Comparison of ENCODE assay signal across 9 cellular contexts in genomic region chrX:138191998-138192397, GRCh38.
DNase-seq lines count a peak whose midpoint lies in the region; ATAC-seq, FAIRE-seq and TF ChIP-seq lines count a peak whose summit lies in the region.
"Had no signal": no experiment of that assay in that cellular context is flagged by ENCODE, and none has a peak within 500 bp of the region (broad histone marks: within the 10 kb centered on the region; RNA-seq: fewer than 3 reads in every experiment).

No MANE protein-coding gene starts in this region.

- POLR2A ChIA-PET in GM12878 (lab: Charles Lee), result no interaction called here

- 91% methylated on average over 1 of the region's 1 CpG for WGBS in GM12878 (ENCODE audit: insufficient coverage, insufficient replicate concordance, low lambda C conversion rate, missing lambda C conversion rate)
- WGBS in esophagus squamous epithelium, 2 donors, result 0 to 38% methylated on average over 1 of the region's 1 CpG

- no peak overlapping the region for H2AFZ ChIP-seq in GM12878 (ENCODE audit: control insufficient read depth, low read depth, low read length)

- SMC1A ChIA-PET in GM12878 (lab: Charles Lee; ENCODE audit: uncharacterized antibody, unreplicated experiment), result interaction anchor here (1.0 to 1.2 kb wide), 2 partner anchors 17 to 558 kb away, joined by 3 read pairs; no protein-coding TSS in a partner anchor

- BruUV-seq in GM12878 (replicated peaks; lab: Mats Ljungman, UMichigan), result no TSS peak

- peak; percentile 38 for DNase-seq in ELF-1 (ENCODE audit: low read depth, low spot score)
- peak; percentile 6 for DNase-seq in HK-2 (ENCODE audit: unreplicated experiment)
- no peak for DNase-seq in GM12878 (ENCODE audit: low read depth, low spot score)
- DNase-seq in myocyte (ENCODE audit: low read depth), result peak; percentile 20
- no peak for DNase-seq in T1000 (lab: John Stamatoyannopoulos, UW)
- no peak for DNase-seq in urothelium cell line (ENCODE audit: low spot score)
- DNase-seq in esophagus squamous epithelium (lab: John Stamatoyannopoulos, UW), result no peak

- no peak overlapping the region for H3K27ac ChIP-seq in GM12878 (ENCODE audit: control insufficient read depth, insufficient read depth)
- no peak overlapping the region for H3K27ac ChIP-seq in esophagus squamous epithelium

- ATAC-seq in GM12878 (peak; percentile 55; the same call in 2 of the 3 replicates), GM18520 (IDR thresholded peaks at IDR 0.05; ENCODE audit: unreplicated experiment) (no peak)
- ATAC-seq: activated CD4-positive, CD25-positive, alpha-beta regulatory T cell treated with anti-CD3 and anti-CD28 coated beads, Interleukin-2, amount 50 U/mL, for 24 hours had no signal

- CTCF ChIA-PET in GM12878 (lab: Yijun Ruan, JAX), result interaction anchor here (0.7 to 2.4 kb wide), 4 partner anchors 545 to 556 kb away, joined by 3 to 13 read pairs (median 3); no protein-coding TSS in a partner anchor

- TF ChIP-seq CTCF in GM12878 (IDR thresholded peaks at IDR 0.05 in 2 of 3, conservative IDR thresholded peaks at IDR 0.05 in 1 of 3; ENCODE audit: control insufficient read depth in 2 of 3, extremely low read depth in 1 of 3, insufficient read depth in 1 of 3, low read depth in 3 of 3, low read length in 3 of 3) (peak; percentile 39 to 47 (median 47); a peak in 5 of 6 replicates), esophagus squamous epithelium (IDR thresholded peaks at IDR 0.05) (peak in 3 of 6 experiments; percentile 15 to 20 (median 19))

- H3K4me2 ChIP-seq in GM12878 (ENCODE audit: control insufficient read depth, insufficient read depth), result no peak overlapping the region

- H3K27me3 ChIP-seq in GM12878 (replicated peaks in 1 of 2; ENCODE audit: control insufficient read depth in 2 of 2, insufficient read depth in 2 of 2, low read length in 1 of 2) (no peaks in the 10 kb centered on the region), esophagus squamous epithelium (no peaks in the 10 kb centered on the region)

- TF ChIP-seq EP300 in GM12878 (IDR thresholded peaks at IDR 0.05; ENCODE audit: borderline replicate concordance in 1 of 2, control insufficient read depth in 1 of 2, low read depth in 2 of 2, low read length in 2 of 2), result no peak

- in situ Hi-C loops in GM12878 (cut with MboI), result loop anchor here (10.0 kb wide), 1 partner anchor 553 kb away; no protein-coding TSS in a partner anchor

- peak; percentile 69 for TF ChIP-seq RAD21 in GM12878 (IDR thresholded peaks at IDR 0.05; ENCODE audit: insufficient read depth, low read depth, low read length)

- intact Hi-C loops in GM12878 (cut with micrococcal nuclease; ENCODE audit: unreplicated experiment) (loop anchor here (1.0 kb wide), 1 partner anchor 553 kb away; no protein-coding TSS in a partner anchor), esophagus squamous epithelium (cut with DNase I) (loop anchor here (10.0 kb wide), 1 partner anchor 553 kb away; no protein-coding TSS in a partner anchor)

- no peak overlapping the region for H3K9ac ChIP-seq in GM12878 (ENCODE audit: control insufficient read depth, insufficient read depth, low read length)

- H4K20me1 ChIP-seq in GM12878 (ENCODE audit: control insufficient read depth, insufficient read depth), result no peaks in the 10 kb centered on the region

- no peaks in the 10 kb centered on the region for H3K79me2 ChIP-seq in GM12878 (ENCODE audit: control insufficient read depth, insufficient read depth, low read length)

- H3K4me1 ChIP-seq in GM12878 (ENCODE audit: control insufficient read depth, insufficient read depth, low read length), result no peaks in the 10 kb centered on the region
- no peaks in the 10 kb centered on the region for H3K4me1 ChIP-seq in esophagus squamous epithelium

- H3K9me3 ChIP-seq in GM12878 (replicated peaks; ENCODE audit: control insufficient read depth, insufficient read depth, low read length), result no peaks in the 10 kb centered on the region
- no peaks in the 10 kb centered on the region for H3K9me3 ChIP-seq in esophagus squamous epithelium

- no peak overlapping the region for H3K4me3 ChIP-seq in GM12878
- H3K4me3 ChIP-seq in esophagus squamous epithelium, result no peak overlapping the region

- FAIRE-seq in GM12878 (lab: Jason Lieb, UNC) (no peak), urothelium cell line (lab: Jason Lieb, UNC) (no peak)

- no peak for TF ChIP-seq POLR2A in GM12878 (IDR thresholded peaks at IDR 0.05; ENCODE audit: low read depth, low read length)
- no peak for TF ChIP-seq POLR2A in esophagus squamous epithelium (IDR thresholded peaks at IDR 0.05)

- no peaks in the 10 kb centered on the region for H3K36me3 ChIP-seq in GM12878 (ENCODE audit: control insufficient read depth in 2 of 2, insufficient read depth in 2 of 2, low read length in 1 of 2)
- H3K36me3 ChIP-seq in esophagus squamous epithelium, result no peaks in the 10 kb centered on the region

- RAD21 ChIA-PET in GM12878 (lab: Charles Lee; ENCODE audit: unreplicated experiment), result no interaction called here

TF ChIP-seq in GM12878, 131 proteins besides CTCF, POLR2A, EP300 and RAD21:
- TF ChIP-seq BACH1 (IDR thresholded peaks at IDR 0.05; ENCODE audit: borderline replicate concordance) (no peak), SMAD1 (IDR thresholded peaks at IDR 0.05; ENCODE audit: low read depth, partially characterized antibody) (no peak), SMC3 (IDR thresholded peaks at IDR 0.05; ENCODE audit: borderline replicate concordance, low read length) (peak; percentile 46; the same call in 1 of the 2 replicates)

Comparison
In these comparisons a context has a peak if more than half of its experiments do, and no peak if none do; other contexts are left out.
1. DNase-seq: peak in ELF-1 (single experiment), HK-2 (single experiment) and myocyte (single experiment); none in GM12878 (single experiment), T1000 (single experiment), urothelium cell line (single experiment) and esophagus squamous epithelium (single experiment).